Comparison of ENCODE assay signal across 12 cellular contexts in the genomic region with DNA sequence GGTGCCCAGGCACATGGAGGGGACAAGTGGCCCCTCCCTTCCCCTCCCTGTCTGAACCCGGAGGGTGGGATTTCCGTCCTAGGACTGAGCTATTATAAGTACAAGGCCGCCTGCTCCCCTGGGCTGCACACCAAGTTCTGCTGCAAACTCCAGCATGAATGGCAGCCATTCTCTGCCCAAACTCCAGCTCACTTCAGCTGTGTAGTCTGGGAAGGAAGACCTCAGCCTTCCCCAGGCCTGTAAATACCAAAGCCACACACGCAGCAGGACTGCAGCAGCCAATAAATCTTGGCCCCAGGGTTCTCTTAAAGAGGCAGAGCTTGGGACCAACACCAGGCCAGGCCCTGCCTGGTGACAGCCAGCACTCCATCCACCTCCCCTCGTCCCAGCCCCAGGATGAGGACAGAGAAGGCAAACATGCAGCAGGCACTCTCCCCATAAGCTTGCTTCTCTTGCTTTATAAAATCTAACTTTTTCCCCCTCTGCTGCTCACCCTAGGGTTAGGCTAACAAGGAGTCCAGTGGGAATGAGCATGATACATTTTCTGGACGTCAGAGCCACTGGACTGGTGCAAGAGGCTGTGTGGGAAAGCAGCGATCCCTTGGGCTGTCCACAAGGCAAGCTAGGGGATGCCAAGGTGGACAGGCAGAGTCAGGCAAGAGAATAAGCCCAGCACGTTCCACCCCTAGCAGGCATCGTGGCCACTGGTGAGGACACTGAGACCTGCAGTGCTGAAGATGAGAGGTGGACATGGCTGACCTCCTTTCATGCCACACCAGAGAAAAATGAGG.
DNase-seq lines count a peak whose midpoint lies in the region; ATAC-seq and TF ChIP-seq lines count a peak whose summit lies in the region.
"Had no signal": no experiment of that assay in that cellular context is flagged by ENCODE, and none has a peak within 500 bp of the region (broad histone marks: within the 10 kb centered on the region; RNA-seq: fewer than 3 reads in every experiment).

No MANE protein-coding gene starts in this region.

- no peak overlapping the region for H3K27ac Mint-ChIP-seq in activated T-cell treated with anti-CD3 and anti-CD28 coated beads, Interleukin-2, amount 50 U/mL, for 24 hours
- peak overlapping the region; percentile 90 to 98 (median 94) for H3K27ac Mint-ChIP-seq in nephron
- H3K27ac Mint-ChIP-seq: activated CD8-positive, alpha-beta memory T cell treated with anti-CD3 and anti-CD28 coated beads, Interleukin-2, amount 10 ng/mL, durations not matched to agents 7 days and 5 days; IgD-negative memory B cell; stimulated activated naive CD8-positive, alpha-beta T cell treated with anti-CD3 and anti-CD28 coated beads, Interleukin-15, Interleukin-2, amounts not matched to agents 100 ng/mL and 50 ng/mL, for 24 hours had no signal

- no peak overlapping the region for H3K4me3 Mint-ChIP-seq in activated T-cell treated with anti-CD3 and anti-CD28 coated beads, Interleukin-2, amount 50 U/mL, for 24 hours
- no peak overlapping the region for H3K4me3 Mint-ChIP-seq in activated T-cell treated with anti-CD3 and anti-CD28 coated beads, Interleukin-2, amount 50 U/mL, for 4 hours
- H3K4me3 Mint-ChIP-seq in nephron: peak overlapping the region; percentile 1 to 20 (median 15)
- H3K4me3 Mint-ChIP-seq: activated CD8-positive, alpha-beta memory T cell treated with anti-CD3 and anti-CD28 coated beads, Interleukin-2, amount 10 ng/mL, durations not matched to agents 7 days and 5 days; IgD-negative memory B cell; stimulated activated naive CD8-positive, alpha-beta T cell treated with anti-CD3 and anti-CD28 coated beads, Interleukin-15, Interleukin-2, amounts not matched to agents 100 ng/mL and 50 ng/mL, for 24 hours had no signal

- no peak for TF ChIP-seq CTCF in gastroesophageal sphincter (IDR thresholded peaks at IDR 0.05)
- TF ChIP-seq CTCF in nephron (IDR thresholded peaks at IDR 0.05; ENCODE audit: unreplicated experiment in 3 of 3): no peak
- no peak for TF ChIP-seq CTCF in vagina (IDR thresholded peaks at IDR 0.05)

- TF ChIP-seq POLR2A in gastroesophageal sphincter (IDR thresholded peaks at IDR 0.05): no peak
- no peak for TF ChIP-seq POLR2A in vagina (IDR thresholded peaks at IDR 0.05)

- intact Hi-C loops in vagina (cut with DNase I): no loop called here

- peaks cover 2% of the 10 kb centered on the region for H3K27me3 Mint-ChIP-seq in activated T-cell treated with anti-CD3 and anti-CD28 coated beads, Interleukin-2, amount 50 U/mL, for 24 hours
- H3K27me3 Mint-ChIP-seq in activated T-cell treated with anti-CD3 and anti-CD28 coated beads, Interleukin-2, amount 50 U/mL, for 4 hours (ENCODE audit: low read depth): peaks cover 9% of the 10 kb centered on the region
- H3K27me3 Mint-ChIP-seq in nephron (ENCODE audit: low read depth): no peaks in the 10 kb centered on the region
- H3K27me3 Mint-ChIP-seq: activated CD8-positive, alpha-beta memory T cell treated with anti-CD3 and anti-CD28 coated beads, Interleukin-2, amount 10 ng/mL, durations not matched to agents 7 days and 5 days; stimulated activated naive CD8-positive, alpha-beta T cell treated with anti-CD3 and anti-CD28 coated beads, Interleukin-15, Interleukin-2, amounts not matched to agents 100 ng/mL and 50 ng/mL, for 24 hours had no signal

- no peaks in the 10 kb centered on the region for H3K9me3 ChIP-seq in gastroesophageal sphincter
- H3K9me3 ChIP-seq in vagina: no peaks in the 10 kb centered on the region
- H3K9me3 ChIP-seq: HAP-1 had no signal

- H3K4me1 ChIP-seq in gastroesophageal sphincter: peaks cover 0 to 51% (median 20%) of the 10 kb centered on the region in 3 donors
- peaks cover 35% of the 10 kb centered on the region for H3K4me1 ChIP-seq in vagina
- H3K4me1 ChIP-seq: HAP-1 had no signal

- no peaks in the 10 kb centered on the region for H3K9me3 Mint-ChIP-seq in activated T-cell treated with anti-CD3 and anti-CD28 coated beads, Interleukin-2, amount 50 U/mL, for 24 hours
- H3K9me3 Mint-ChIP-seq in activated T-cell treated with anti-CD3 and anti-CD28 coated beads, Interleukin-2, amount 50 U/mL, for 4 hours: no peaks in the 10 kb centered on the region
- no peaks in the 10 kb centered on the region for H3K9me3 Mint-ChIP-seq in nephron
- H3K9me3 Mint-ChIP-seq: stimulated activated naive CD8-positive, alpha-beta T cell treated with anti-CD3 and anti-CD28 coated beads, Interleukin-15, Interleukin-2, amounts not matched to agents 100 ng/mL and 50 ng/mL, for 24 hours had no signal

- H3K4me1 Mint-ChIP-seq in activated T-cell treated with anti-CD3 and anti-CD28 coated beads, Interleukin-2, amount 50 U/mL, for 24 hours (ENCODE audit: low read depth): no peaks in the 10 kb centered on the region
- H3K4me1 Mint-ChIP-seq in activated T-cell treated with anti-CD3 and anti-CD28 coated beads, Interleukin-2, amount 50 U/mL, for 4 hours (ENCODE audit: low read depth): no peaks in the 10 kb centered on the region
- H3K4me1 Mint-ChIP-seq in nephron: peaks cover 42% of the 10 kb centered on the region
- H3K4me1 Mint-ChIP-seq: activated CD8-positive, alpha-beta memory T cell treated with anti-CD3 and anti-CD28 coated beads, Interleukin-2, amount 10 ng/mL, durations not matched to agents 7 days and 5 days had no signal

- 10% methylated on average over 2 of the region's 9 CpGs; no CpG with 5 or more reads in 1 of the 2 donors for WGBS in gastroesophageal sphincter (ENCODE audit: low coverage in 1 of 2), 2 donors

- TF ChIP-seq EP300 in gastroesophageal sphincter (IDR thresholded peaks at IDR 0.05): no peak

- ATAC-seq in activated T-cell treated with anti-CD3 and anti-CD28 coated beads, Interleukin-2, amount 50 U/mL, for 4 hours: no peak
- peak; percentile 79 for ATAC-seq in gastroesophageal sphincter
- ATAC-seq: activated CD8-positive, alpha-beta memory T cell treated with anti-CD3 and anti-CD28 coated beads, Interleukin-2, amount 10 ng/mL, durations not matched to agents 7 days and 5 days had no signal

- H3K27ac ChIP-seq in gastroesophageal sphincter (peak overlapping the region; percentile 4 to 75 (median 64)), vagina (peak overlapping the region; percentile 72)

- peak; percentile 15 for DNase-seq in activated T-cell treated with anti-CD3 and anti-CD28 coated beads, Interleukin-2, amount 50 U/mL, for 24 hours
- DNase-seq in activated T-cell treated with anti-CD3 and anti-CD28 coated beads, Interleukin-2, amount 50 U/mL, for 4 hours: no peak
- DNase-seq in vagina (ENCODE audit: extremely low spot score in 2 of 2): no peak
- DNase-seq in OCI-M1 (lab: John Stamatoyannopoulos, UW): no peak
- no peak for DNase-seq in 8988T
- DNase-seq in stimulated activated naive CD4-positive, alpha-beta T cell (lab: John Stamatoyannopoulos, UW): no peak
- DNase-seq: activated CD8-positive, alpha-beta memory T cell treated with anti-CD3 and anti-CD28 coated beads, Interleukin-2, amount 10 ng/mL, durations not matched to agents 7 days and 5 days had no signal

- H3K36me3 ChIP-seq in gastroesophageal sphincter (no peaks in the 10 kb centered on the region), vagina (no peaks in the 10 kb centered on the region)
- H3K36me3 ChIP-seq: HAP-1 had no signal

- H3K27me3 ChIP-seq in gastroesophageal sphincter (no peaks in the 10 kb centered on the region), vagina (no peaks in the 10 kb centered on the region)

- no peaks in the 10 kb centered on the region for H3K36me3 Mint-ChIP-seq in activated T-cell treated with anti-CD3 and anti-CD28 coated beads, Interleukin-2, amount 50 U/mL, for 24 hours (ENCODE audit: low read depth)
- no peaks in the 10 kb centered on the region for H3K36me3 Mint-ChIP-seq in activated T-cell treated with anti-CD3 and anti-CD28 coated beads, Interleukin-2, amount 50 U/mL, for 4 hours (ENCODE audit: insufficient read depth)
- H3K36me3 Mint-ChIP-seq in nephron (ENCODE audit: low read depth): no peaks in the 10 kb centered on the region
- H3K36me3 Mint-ChIP-seq: activated CD8-positive, alpha-beta memory T cell treated with anti-CD3 and anti-CD28 coated beads, Interleukin-2, amount 10 ng/mL, durations not matched to agents 7 days and 5 days; IgD-negative memory B cell had no signal

- no peak overlapping the region for H3K4me3 ChIP-seq in gastroesophageal sphincter
- H3K4me3 ChIP-seq in vagina: no peak overlapping the region
- H3K4me3 ChIP-seq: HAP-1 had no signal

Comparison
In these comparisons a context has a peak if more than half of its experiments do, and no peak if none do; other contexts are left out.
1. H3K4me3 Mint-ChIP-seq: peak in nephron (3 of 3); none in activated T-cell treated with anti-CD3 and anti-CD28 coated beads, Interleukin-2, amount 50 U/mL, for 24 hours (single experiment) and activated T-cell treated with anti-CD3 and anti-CD28 coated beads, Interleukin-2, amount 50 U/mL, for 4 hours (single experiment).